Comparison of ENCODE assay signal across 1 cellular context in genomic region chr20:47421076-47421475, GRCh38.
TF ChIP-seq lines count a peak whose summit lies in the region.

No MANE protein-coding gene starts in this region.

TF ChIP-seq in GM23338, 12 proteins besides CTCF, POLR2A, EP300 and RAD21:
- TF ChIP-seq ZNF462 (CRISPR knock-in tag; IDR thresholded peaks at IDR 0.05) (no peak), ZNF331 (CRISPR knock-in tag; IDR thresholded peaks at IDR 0.05; ENCODE audit: low read depth) (no peak), EZH2 (IDR thresholded peaks at IDR 0.05; ENCODE audit: low read depth, unreplicated experiment) (no peak), STAT1 (IDR thresholded peaks at IDR 0.05; ENCODE audit: unreplicated experiment) (no peak), NANOG (IDR thresholded peaks at IDR 0.05; ENCODE audit: borderline replicate concordance) (no peak), EZH2phosphoT487 (IDR thresholded peaks at IDR 0.05; ENCODE audit: unreplicated experiment) (no peak), JUNB (IDR thresholded peaks at IDR 0.05; ENCODE audit: unreplicated experiment) (no peak), REST (IDR thresholded peaks at IDR 0.05; ENCODE audit: unreplicated experiment) (no peak), CREB1 (CRISPR knock-in tag; IDR thresholded peaks at IDR 0.05; ENCODE audit: low read depth) (no peak), POLR2AphosphoS5 (IDR thresholded peaks at IDR 0.05; ENCODE audit: low read depth) (no peak), ZNF114 (CRISPR knock-in tag; IDR thresholded peaks at IDR 0.05) (no peak), ETS1 (IDR thresholded peaks at IDR 0.05) (no peak)
